ENCODE assay signal across 13 cellular contexts in the genomic region with DNA sequence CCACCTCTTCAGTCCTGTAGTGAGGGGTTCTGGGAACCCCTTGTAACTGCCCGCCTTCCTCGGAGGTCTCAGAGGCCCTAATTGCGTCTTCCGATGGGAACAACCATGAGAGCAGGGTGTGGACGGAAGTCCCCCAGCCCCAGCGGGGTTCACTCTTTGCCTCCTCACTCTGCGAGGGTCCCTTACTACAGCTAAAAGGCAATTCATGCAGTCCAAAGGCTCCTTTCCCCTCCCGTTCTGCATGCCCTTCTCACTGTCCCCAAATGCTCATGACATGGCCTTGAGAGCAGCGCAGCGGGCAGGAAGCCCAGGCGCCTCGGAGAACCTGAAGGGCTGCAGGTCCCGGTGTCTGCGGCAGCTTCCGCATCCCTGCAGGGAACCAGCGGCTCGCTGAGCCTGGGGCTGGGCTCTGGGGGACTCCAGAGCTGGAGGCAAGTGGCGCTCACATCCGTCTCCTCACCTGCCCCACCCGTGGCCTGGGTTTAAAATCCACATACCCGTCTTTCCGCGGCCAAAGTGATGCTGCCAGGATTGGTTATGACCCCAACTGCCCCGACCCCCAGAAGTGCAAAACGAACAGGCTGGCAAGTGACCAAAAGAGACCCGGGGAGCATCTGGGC. TPM values are rescaled to one million over a fixed set of nuclear protein-coding genes. Genes with fewer than 3 reads are reported as not detected.
DNase-seq lines count a peak whose midpoint lies in the region; ATAC-seq, FAIRE-seq and TF ChIP-seq lines count a peak whose summit lies in the region.
"Had no signal": no experiment of that assay in that cellular context is flagged by ENCODE, and none has a peak within 500 bp of the region (broad histone marks: within the 10 kb centered on the region; RNA-seq: fewer than 3 reads in every experiment).

No MANE protein-coding gene starts in this region.

- H3K27me3 ChIP-seq in endothelial cell of umbilical vein (ENCODE audit: control insufficient read depth in 2 of 2, insufficient read depth in 2 of 2, low read length in 2 of 2) = peaks cover 24 to 36% of the 10 kb centered on the region in 2 experiments
- peaks cover 44% of the 10 kb centered on the region for H3K27me3 ChIP-seq in lower lobe of right lung (ENCODE audit: low read depth)
- no peaks in the 10 kb centered on the region for H3K27me3 ChIP-seq in thoracic aorta (replicated peaks; ENCODE audit: insufficient read depth)

- H3K4me2 ChIP-seq in endothelial cell of umbilical vein (ENCODE audit: insufficient read depth, low read length) = peak overlapping the region; percentile 59
- H3K4me2 ChIP-seq: KMS-11 had no signal

- dilution Hi-C loops in endothelial cell of umbilical vein (cut with MboI; ENCODE audit: extremely low pct_ligation_motif_present, low sequenced_read_pairs) = no loop called here

- POLR2A ChIA-PET in endothelial cell of umbilical vein (lab: Charles Lee) = interaction anchor here (0.9 to 1.0 kb wide), 2 partner anchors 25 to 55 kb away, joined by 3 to 4 read pairs; no protein-coding TSS in a partner anchor

- no peak for FAIRE-seq in endothelial cell of umbilical vein (lab: Jason Lieb, UNC)
- FAIRE-seq: GM12892 had no signal

- TF ChIP-seq POLR2A in endothelial cell of umbilical vein (IDR thresholded peaks at IDR 0.05; ENCODE audit: low read depth, low read length) = no peak

- peak in 1 of 2 donors; percentile 21 for ATAC-seq in lower lobe of right lung
- ATAC-seq in thoracic aorta (ENCODE audit: insufficient number of reproducible peaks, low FRiP score, low read depth) = no peak
- ATAC-seq in HG02973 (IDR thresholded peaks at IDR 0.05; ENCODE audit: unreplicated experiment) = no peak
- no peak for ATAC-seq in HG03469 (IDR thresholded peaks at IDR 0.05; ENCODE audit: unreplicated experiment)

- no peaks in the 10 kb centered on the region for H4K20me1 ChIP-seq in endothelial cell of umbilical vein (replicated peaks; ENCODE audit: control insufficient read depth, extremely low read depth, insufficient read depth, low read length)

- no TSS peak for BruUV-seq in endothelial cell of umbilical vein (replicated peaks; lab: Mats Ljungman, UMichigan)

- no peaks in the 10 kb centered on the region for H3K9me3 ChIP-seq in endothelial cell of umbilical vein (replicated peaks; ENCODE audit: control insufficient read depth, insufficient read depth, low read length)
- no peaks in the 10 kb centered on the region for H3K9me3 ChIP-seq in lower lobe of right lung
- H3K9me3 ChIP-seq in thoracic aorta = no peaks in the 10 kb centered on the region
- H3K9me3 ChIP-seq: mucosa of descending colon had no signal

- intact Hi-C loops in endothelial cell of umbilical vein (cut with micrococcal nuclease) (no loop called here), lower lobe of right lung (cut with DNase I) (no loop called here)

- H3K27ac ChIP-seq in endothelial cell of umbilical vein (ENCODE audit: insufficient read depth, low read depth, low read length) = no peak overlapping the region
- H3K27ac ChIP-seq in lower lobe of right lung = no peak overlapping the region
- H3K27ac ChIP-seq in thoracic aorta = no peak overlapping the region
- H3K27ac ChIP-seq: KMS-11 had no signal

- CTCF ChIA-PET in endothelial cell of umbilical vein (lab: Charles Lee) = interaction anchor here (1.2 to 3.5 kb wide), 3 partner anchors 17 to 19 kb away, joined by 3 to 15 read pairs (median 13); no protein-coding TSS in a partner anchor

- H3K4me3 ChIP-seq in endothelial cell of umbilical vein (replicated peaks in 1 of 3; ENCODE audit: insufficient read depth in 1 of 3, low read depth in 1 of 3, low read length in 3 of 3) (peak overlapping the region in 2 of 3 experiments; percentile 7 to 39), lower lobe of right lung (peak overlapping the region; percentile 34), thoracic aorta (peak overlapping the region; percentile 71)
- H3K4me3 ChIP-seq: mucosa of descending colon had no signal

- in situ Hi-C loops in G401 (cut with HindIII; ENCODE audit: low sequenced_read_pairs) = no loop called here

- H3K36me3 ChIP-seq in endothelial cell of umbilical vein (ENCODE audit: control insufficient read depth in 2 of 2, extremely low read depth in 1 of 2, insufficient read depth in 2 of 2, low read length in 2 of 2) (no peaks in the 10 kb centered on the region), lower lobe of right lung (no peaks in the 10 kb centered on the region), thoracic aorta (no peaks in the 10 kb centered on the region)

- DNase-seq in NCI-H2081 (lab: John Stamatoyannopoulos, UW) = peak; percentile 8 to 17
- no peak for DNase-seq in NCI-H2081 treated with DMSO at 0.1 percent for 48 hours (lab: John Stamatoyannopoulos, UW)
- DNase-seq in endothelial cell of umbilical vein (ENCODE audit: low read depth, low spot score) = no peak
- no peak for DNase-seq in lower lobe of right lung
- no peak for DNase-seq in thoracic aorta (ENCODE audit: low spot score)
- no peak for DNase-seq in G401 (ENCODE audit: low spot score)
- DNase-seq: activated CD4-positive, alpha-beta T cell treated with anti-CD3 and anti-CD28 coated beads, Interleukin-2, amount 50 U/mL, for 48 hours; mucosa of descending colon had no signal

- H3K9ac ChIP-seq in endothelial cell of umbilical vein (replicated peaks; ENCODE audit: extremely low read depth, insufficient read depth, low read length) = no peak overlapping the region
- H3K9ac ChIP-seq: KMS-11 had no signal

- H3K4me1 ChIP-seq in endothelial cell of umbilical vein (ENCODE audit: control insufficient read depth, extremely low read depth, insufficient read depth, low read length) (peaks cover 26% of the 10 kb centered on the region), lower lobe of right lung (peaks cover 18% of the 10 kb centered on the region), thoracic aorta (ENCODE audit: control insufficient read depth in 1 of 2, low read depth in 2 of 2) (peaks cover 0 to 14% of the 10 kb centered on the region in 2 donors)

- TF ChIP-seq CTCF in endothelial cell of umbilical vein (IDR thresholded peaks at IDR 0.05; ENCODE audit: extremely low read depth in 1 of 2, insufficient read depth in 1 of 2, low read depth in 1 of 2, low read length in 2 of 2) = no peak
- TF ChIP-seq CTCF in lower lobe of right lung (IDR thresholded peaks at IDR 0.05) = no peak
- TF ChIP-seq CTCF in thoracic aorta (IDR thresholded peaks at IDR 0.05) = no peak

- no peaks in the 10 kb centered on the region for H3K9me1 ChIP-seq in endothelial cell of umbilical vein (replicated peaks; ENCODE audit: control insufficient read depth, extremely low read depth, insufficient read depth, low read length)

- H2AFZ ChIP-seq in endothelial cell of umbilical vein (ENCODE audit: low read depth, low read length) = peak overlapping the region; percentile 77

- no peaks in the 10 kb centered on the region for H3K79me2 ChIP-seq in endothelial cell of umbilical vein (ENCODE audit: control insufficient read depth, insufficient read depth, low read length)

TF ChIP-seq in endothelial cell of umbilical vein, 7 proteins besides CTCF, POLR2A, EP300 and RAD21:
- TF ChIP-seq EZH2 (IDR thresholded peaks at IDR 0.05; ENCODE audit: borderline replicate concordance, low read depth, low read length, severe bottlenecking) (peak; percentile 80), GATA2 (IDR thresholded peaks at IDR 0.05; ENCODE audit: insufficient read depth, insufficient read length, low read depth, low read length) (no peak)

RNA-seq across cellular contexts. Expression of gene CIDEA, which starts 0.5 kb away (rescaled TPM):
- total RNA-seq in endothelial cell of umbilical vein (0.42 and 1.8 TPM in 2 replicates), lower lobe of right lung (not detected), thoracic aorta (not detected)
- not detected in 2 replicates for polyA plus RNA-seq in endothelial cell of umbilical vein
- polyA plus RNA-seq in endothelial cell of umbilical vein (2011; cell fraction: cytosol; rRNA removed) = not detected in 2 replicates
- not detected in 2 replicates for polyA plus RNA-seq in endothelial cell of umbilical vein (2011; cell fraction: nucleus; rRNA removed)
- polyA plus RNA-seq in endothelial cell of umbilical vein (2012) = not detected in 2 replicates
- polyA minus RNA-seq in endothelial cell of umbilical vein = not detected in 2 replicates
- not detected for polyA minus RNA-seq in endothelial cell of umbilical vein (2011; cell fraction: cytosol; rRNA and poly(A)+ RNA removed)
- polyA minus RNA-seq in endothelial cell of umbilical vein (2011; cell fraction: nucleus; rRNA and poly(A)+ RNA removed) = not detected in 2 replicates
- not detected in 2 replicates for total RNA-seq in G401 (2014; rRNA removed; shearing (Covaris generic))
- total RNA-seq: H4 had no signal

RNA-seq across cellular contexts. Expression of gene TUBB6, which starts 54.4 kb away (rescaled TPM):
- 440 and 449 TPM in 2 replicates for total RNA-seq in endothelial cell of umbilical vein
- 747 and 957 TPM in 2 replicates for polyA plus RNA-seq in endothelial cell of umbilical vein
- 533 and 584 TPM in 2 replicates for polyA plus RNA-seq in endothelial cell of umbilical vein (2011; cell fraction: cytosol; rRNA removed)
- polyA plus RNA-seq in endothelial cell of umbilical vein (2011; cell fraction: nucleus; rRNA removed) = 404 and 414 TPM in 2 replicates
- 451 and 542 TPM in 2 replicates for polyA plus RNA-seq in endothelial cell of umbilical vein (2012)
- polyA minus RNA-seq in endothelial cell of umbilical vein = 433 and 508 TPM in 2 replicates
- polyA minus RNA-seq in endothelial cell of umbilical vein (2011; cell fraction: cytosol; rRNA and poly(A)+ RNA removed) = 96.5 TPM
- polyA minus RNA-seq in endothelial cell of umbilical vein (2011; cell fraction: nucleus; rRNA and poly(A)+ RNA removed) = 155 and 234 TPM in 2 replicates
- total RNA-seq in lower lobe of right lung = 92.9 TPM
- total RNA-seq in thoracic aorta = 100 to 1,000 TPM; 357 to 454 TPM
- 734 and 738 TPM in 2 replicates for total RNA-seq in G401 (2014; rRNA removed; shearing (Covaris generic))

Comparison
In these comparisons a context has a peak if more than half of its experiments do, and no peak if none do; other contexts are left out.
1. DNase-seq: peak in NCI-H2081 (2 of 2); none in NCI-H2081 treated with DMSO at 0.1 percent for 48 hours (single experiment), endothelial cell of umbilical vein (single experiment), lower lobe of right lung (single experiment), thoracic aorta (single experiment) and G401 (single experiment).
2. Peak in every context shown above with its lines, with median percentiles within 50 percentile points of each other: H3K4me3 ChIP-seq.